ENCODE assay signal across 15 cellular contexts in genomic region chr6:125307150-125307838, GRCh38. TPM values are rescaled to one million over a fixed set of nuclear protein-coding genes. Genes with fewer than 3 reads are reported as not detected.
A peak's percentile ranks its signal among the peaks of the same experiment; 100 is the strongest.
DNase-seq lines count a peak whose midpoint lies in the region; ATAC-seq, FAIRE-seq and TF ChIP-seq lines count a peak whose summit lies in the region.
"Had no signal": no experiment of that assay in that cellular context is flagged by ENCODE, and none has a peak within 500 bp of the region (broad histone marks: within the 10 kb centered on the region; RNA-seq: fewer than 3 reads in every experiment).

No MANE protein-coding gene starts in this region.

- peak; percentile 55 to 62; a peak in 5 of 6 replicates for ATAC-seq in A549
- ATAC-seq in left lung = peak; percentile 16
- no peak for ATAC-seq in stimulated activated naive CD8-positive, alpha-beta T cell treated with anti-CD3 and anti-CD28 coated beads, Interleukin-15, Interleukin-2, amounts not matched to agents 100 U/mL and 50 U/mL, for 24 hours
- no peak for ATAC-seq in HG03432 (IDR thresholded peaks at IDR 0.05; ENCODE audit: unreplicated experiment)
- ATAC-seq: GM23338 had no signal

- intact Hi-C loops in left lung (cut with DNase I) = loop anchor here in 1 of 2 donors (10.0 kb wide), 1 partner anchor 458 kb away; no protein-coding TSS in a partner anchor
- intact Hi-C loops in ovary (cut with DNase I) = loop anchor here in 3 of 4 donors (5.0 to 10.0 kb wide), 3 partner anchors 152 to 668 kb away; partner anchors contain the start of gene TPD52L1 (in 3 of the 3)

- H3K9me3 ChIP-seq in A549 (no peaks in the 10 kb centered on the region), left lung (no peaks in the 10 kb centered on the region), ovary (no peaks in the 10 kb centered on the region)
- H3K9me3 ChIP-seq: SJSA1, thyroid gland had no signal

- no peak for FAIRE-seq in A549 (lab: Jason Lieb, UNC)

- no peak for TF ChIP-seq RAD21 in A549 (conservative IDR thresholded peaks at IDR 0.05 in 1 of 2, IDR thresholded peaks at IDR 0.05 in 1 of 2)

- in situ Hi-C loops in brain microvascular endothelial cell (cut with HindIII; ENCODE audit: low pct_ligation_motif_present, low sequenced_read_pairs) = no loop called here

- H3K4me1 ChIP-seq in A549 (peaks cover 28% of the 10 kb centered on the region), left lung (no peaks in the 10 kb centered on the region), ovary (ENCODE audit: insufficient read depth) (no peaks in the 10 kb centered on the region)
- H3K4me1 ChIP-seq: thyroid gland had no signal

- POLR2A ChIA-PET in A549 (lab: Yijun Ruan, JAX) = interaction anchor here (1.0 kb wide), 1 partner anchor 679 kb away, joined by 3 read pairs; the partner anchor contains the start of gene TRMT11

- CTCF ChIA-PET in A549 (lab: Yijun Ruan, JAX) = interaction anchor here (0.7 to 11.4 kb wide), 3 partner anchors 28 to 453 kb away, joined by 3 to 288 read pairs (median 8); partner anchors contain the start of gene TPD52L1

- no peak for TF ChIP-seq EP300 in A549 (IDR thresholded peaks at IDR 0.05)
- no peak for TF ChIP-seq EP300 in ovary (IDR thresholded peaks at IDR 0.05)

- no peaks in the 10 kb centered on the region for H3K27me3 ChIP-seq in brain microvascular endothelial cell (replicated peaks)
- H3K27me3 ChIP-seq in left lung = peaks cover 0 to 10% of the 10 kb centered on the region in 2 donors
- no peaks in the 10 kb centered on the region for H3K27me3 ChIP-seq in ovary
- H3K27me3 ChIP-seq: thyroid gland had no signal

- H3K4me3 ChIP-seq in A549 (no peak overlapping the region), brain microvascular endothelial cell (ENCODE audit: low read depth, low read length) (no peak overlapping the region), left lung (no peak overlapping the region), ovary (no peak overlapping the region)
- H3K4me3 ChIP-seq: GM23338, SJSA1, thyroid gland had no signal

- H3K36me3 ChIP-seq in brain microvascular endothelial cell (replicated peaks) = no peaks in the 10 kb centered on the region
- no peaks in the 10 kb centered on the region for H3K36me3 ChIP-seq in left lung
- no peaks in the 10 kb centered on the region for H3K36me3 ChIP-seq in ovary
- H3K36me3 ChIP-seq: SJSA1, thyroid gland had no signal

- TF ChIP-seq CTCF in A549 (IDR thresholded peaks at IDR 0.05) = no peak
- no peak for TF ChIP-seq CTCF in brain microvascular endothelial cell (IDR thresholded peaks at IDR 0.05; ENCODE audit: low read depth, low read length, missing control alignments)
- no peak for TF ChIP-seq CTCF in left lung (IDR thresholded peaks at IDR 0.05)
- no peak for TF ChIP-seq CTCF in ovary (IDR thresholded peaks at IDR 0.05)

- no peak for TF ChIP-seq POLR2A in A549 (IDR thresholded peaks at IDR 0.05; ENCODE audit: low read length)
- TF ChIP-seq POLR2A in ovary (IDR thresholded peaks at IDR 0.05) = no peak

- peak overlapping the region; percentile 5 to 62; a peak in 5 of 6 replicates for H3K27ac ChIP-seq in A549
- no peak overlapping the region for H3K27ac ChIP-seq in brain microvascular endothelial cell
- no peak overlapping the region for H3K27ac ChIP-seq in left lung
- no peak overlapping the region for H3K27ac ChIP-seq in ovary
- H3K27ac ChIP-seq: SJSA1, thyroid gland had no signal

- 46% methylated on average over 6 of the region's 6 CpGs for WGBS in A549 (ENCODE audit: missing lambda C conversion rate)
- WGBS in ovary, 3 donors = 76 to 78% (median 76%) methylated on average over 6 of the region's 6 CpGs

- DNase-seq in A549 (ENCODE audit: low read depth in 1 of 2, low spot score in 1 of 2) (peak in 1 of 2 experiments; percentile 38), LoVo (ENCODE audit: low spot score) (peak; percentile 75), brain microvascular endothelial cell (peak; percentile 31), left lung (no peak), NCI-H82 (lab: John Stamatoyannopoulos, UW) (no peak), ovary (no peak)
- no peak for DNase-seq in stimulated activated naive CD8-positive, alpha-beta T cell treated with anti-CD3 and anti-CD28 coated beads, Interleukin-15, Interleukin-2, amounts not matched to agents 100 U/mL and 50 U/mL, for 24 hours
- DNase-seq: activated naive CD4-positive, alpha-beta T cell treated with anti-CD3 and anti-CD28 coated beads, Interleukin-2, amount 50 U/mL, for 16 hours; DMS 273 treated with DMSO at 0.1 percent for 48 hours; mesenchymal stem cell; NCI-H2081 treated with DMSO at 0.1 percent for 48 hours; thyroid gland had no signal

- peak overlapping the region; percentile 63 for H3K4me2 ChIP-seq in A549
- H3K4me2 ChIP-seq: GM23338 had no signal

TF ChIP-seq in A549, 52 proteins besides CTCF, POLR2A, EP300 and RAD21:
- TF ChIP-seq FOSL2 (IDR thresholded peaks at IDR 0.05) = peak; percentile 46; the same call in 1 of the 2 replicates
- peak; percentile 40; the same call in 1 of the 2 replicates for TF ChIP-seq FOSL2 (CRISPR knock-in tag; IDR thresholded peaks at IDR 0.05)
- TF ChIP-seq CHD2 (IDR thresholded peaks at IDR 0.05; ENCODE audit: low read length, partially characterized antibody) = no peak
TF ChIP-seq in A549: peak in this region for 1.

RNA-seq across cellular contexts. Expression of gene HDDC2, which starts 5.5 kb away (rescaled TPM):
- polyA plus RNA-seq in A549 (2011; rRNA removed) (194 and 216 TPM in 2 replicates), A549 (2017; fragmentation: RNase III; extraction: RNeasy Plus Mini Kit Qiagen cat#74134 plus additional on column Dnase treatment) (104 to 108 TPM (median 107 TPM) in 3 replicates), ovary (10 to 100 TPM; 67.3 to 80.6 TPM)
- 142 and 158 TPM in 2 replicates for polyA plus RNA-seq in A549 (2012; cell fraction: cytosol; rRNA removed)
- polyA plus RNA-seq in A549 (2012; cell fraction: nucleus; rRNA removed) = 53.6 and 55.2 TPM in 2 replicates
- 45.8 and 63.6 TPM in 2 replicates for polyA minus RNA-seq in A549 (2011; rRNA and poly(A)+ RNA removed)
- total RNA-seq in left lung (10 to 100 TPM; 49.2 to 58.7 TPM), ovary (10 to 100 TPM; 31.4 to 75.5 (median 54.4) TPM)

Comparison
In these comparisons a context has a peak if more than half of its experiments do, and no peak if none do; other contexts are left out.
1. ATAC-seq: peak in A549 (2 of 2) and left lung (single experiment); none in stimulated activated naive CD8-positive, alpha-beta T cell treated with anti-CD3 and anti-CD28 coated beads, Interleukin-15, Interleukin-2, amounts not matched to agents 100 U/mL and 50 U/mL, for 24 hours (single experiment) and HG03432 (single experiment).
2. DNase-seq: peak in LoVo (single experiment) and brain microvascular endothelial cell (single experiment); none in left lung (0 of 2), stimulated activated naive CD8-positive, alpha-beta T cell treated with anti-CD3 and anti-CD28 coated beads, Interleukin-15, Interleukin-2, amounts not matched to agents 100 U/mL and 50 U/mL, for 24 hours (single experiment), NCI-H82 (single experiment) and ovary (0 of 5).
3. H3K27ac ChIP-seq: peak in A549 (2 of 2); none in brain microvascular endothelial cell (single experiment), left lung (0 of 2) and ovary (0 of 2).